Comparison of ENCODE assay signal across 8 cellular contexts in genomic region chr12:53295070-53295890, GRCh38. TPM values are rescaled to one million over a fixed set of nuclear protein-coding genes. Genes with fewer than 3 reads are reported as not detected.
DNase-seq lines count a peak whose midpoint lies in the region; ATAC-seq and TF ChIP-seq lines count a peak whose summit lies in the region.

Gene PFDN5 (plus strand): TSS chr12:53295542. CDS start chr12:53295568, 26 bp downstream.

- no peaks in the 10 kb centered on the region for H3K27me3 ChIP-seq in dorsolateral prefrontal cortex
- H3K27me3 ChIP-seq in right lobe of liver = no peaks in the 10 kb centered on the region

- peak; percentile 80 for TF ChIP-seq POLR2A in right lobe of liver (IDR thresholded peaks at IDR 0.05)

- TF ChIP-seq CTCF in dorsolateral prefrontal cortex (IDR thresholded peaks at IDR 0.05 in 54 of 56, conservative IDR thresholded peaks at IDR 0.05 in 2 of 56; ENCODE audit: low read depth in 1 of 56, partially characterized antibody in 56 of 56) = peak in 53 of 56 donors; percentile 11 to 65 (median 42)
- peak in 2 of 4 donors; percentile 9 to 27 for TF ChIP-seq CTCF in right lobe of liver (IDR thresholded peaks at IDR 0.05)

- H3K27ac ChIP-seq in dorsolateral prefrontal cortex (peak within 1 kb of the TSS; percentile 27 to 96 (median 87)), right lobe of liver (peak within 1 kb of the TSS; percentile 74 to 90 (median 85))

- H3K36me3 ChIP-seq in right lobe of liver = peaks cover 0 to 15% (median 3%) of the 10 kb centered on the region in 4 donors

- H3K9me3 ChIP-seq in right lobe of liver = no peaks in the 10 kb centered on the region

- WGBS in right lobe of liver (ENCODE audit: insufficient coverage, low coverage, low lambda C conversion rate, missing lambda C conversion rate) = 7% methylated on average over 21 of the region's 42 CpGs

- intact Hi-C loops in dorsolateral prefrontal cortex (cut with DNase I) (loop anchor here (1.0 to 10.0 kb wide), 4 partner anchors 26 to 220 kb away; partner anchors contain the start of genes AAAS (in 1 of the 2) and SPRYD3 (in 1 of the 2)), right lobe of liver (cut with DNase I) (no loop called here)

- DNase-seq in C1 segment of cervical spinal cord (lab: John Stamatoyannopoulos, UW) (peak in 13 of 14 donors; percentile 20 to 90 (median 79)), NCI-H748 treated with DMSO at 0.1 percent for 48 hours (lab: John Stamatoyannopoulos, UW) (peak; percentile 69), dorsolateral prefrontal cortex (peak; percentile 70 to 92 (median 92)), right lobe of liver (peak; percentile 90 to 91 (median 90))
- peak; percentile 85 to 87 for DNase-seq in activated CD4-positive, alpha-beta T cell treated with anti-CD3 and anti-CD28 coated beads, Interleukin-2, amount 50 U/mL, for 48 hours
- DNase-seq in stimulated activated CD4-positive, alpha-beta T cell treated with anti-CD3 and anti-CD28 coated beads, Interleukin-4, amount 100 ng/mL, for 4 hours = peak; percentile 78 to 87

- ATAC-seq in GM19372 (IDR thresholded peaks at IDR 0.05; ENCODE audit: low read depth, unreplicated experiment) (peak; percentile 78), HG03558 (IDR thresholded peaks at IDR 0.05; ENCODE audit: extremely low read depth, unreplicated experiment) (peak; percentile 64), right lobe of liver (peak; percentile 85 to 91 (median 88))

- H3K4me3 ChIP-seq in dorsolateral prefrontal cortex = peak within 1 kb of the TSS; percentile 62 to 99 (median 88)
- H3K4me3 ChIP-seq in right lobe of liver = peak within 1 kb of the TSS; percentile 77 to 92 (median 91)

- H3K4me1 ChIP-seq in right lobe of liver = peaks cover 0 to 17% (median 7%) of the 10 kb centered on the region in 4 donors

RNA-seq across cellular contexts. Expression of gene PFDN5, which starts in this region (rescaled TPM):
- 100 to 1,000 TPM; 256 to 374 (median 306) TPM for total RNA-seq in dorsolateral prefrontal cortex
- total RNA-seq in right lobe of liver = 100 to 1,000 TPM; 122 to 170 (median 146) TPM

Comparison
In these comparisons a context has a peak if more than half of its experiments do, and no peak if none do; other contexts are left out.
1. Peak in every context shown above with its lines: DNase-seq, ATAC-seq, H3K4me3 ChIP-seq and H3K27ac ChIP-seq.
2. intact Hi-C loops: an anchor here in dorsolateral prefrontal cortex (1.0 to 10.0 kb wide); none called in right lobe of liver.